In the genomic region with DNA sequence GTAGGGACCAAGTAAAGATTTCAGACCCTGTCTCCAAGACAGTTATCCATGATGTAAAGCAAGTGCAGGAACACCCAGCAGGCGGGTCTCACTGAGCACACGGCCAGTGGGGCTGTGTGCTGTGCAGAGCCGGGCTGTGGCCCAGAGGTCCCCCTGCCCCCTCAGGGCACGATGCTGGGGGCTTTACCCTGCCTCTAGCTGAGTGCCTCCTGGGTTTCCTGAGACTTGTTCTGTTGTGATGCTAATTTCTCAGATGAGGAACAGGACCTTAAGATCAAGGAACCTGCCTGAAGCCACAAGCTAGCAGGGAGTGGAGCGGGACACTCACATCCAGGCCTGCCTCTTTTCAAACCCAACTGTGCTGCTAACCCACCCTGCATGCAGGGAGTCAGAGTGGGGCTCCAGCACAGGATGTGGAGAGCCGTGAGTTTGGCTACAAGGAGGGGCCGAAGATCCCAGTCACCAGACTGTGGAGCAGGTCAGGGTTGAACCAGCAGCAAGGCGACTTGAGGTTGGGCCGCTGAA, we compare ENCODE assay signal across 9 cellular contexts.
A peak's percentile ranks its signal among the peaks of the same experiment; 100 is the strongest.
DNase-seq lines count a peak whose midpoint lies in the region; ATAC-seq and TF ChIP-seq lines count a peak whose summit lies in the region.
"Had no signal": no experiment of that assay in that cellular context is flagged by ENCODE, and none has a peak within 500 bp of the region (broad histone marks: within the 10 kb centered on the region; RNA-seq: fewer than 3 reads in every experiment).

No MANE protein-coding gene starts in this region.

- 89% methylated on average over 5 of the region's 9 CpGs for WGBS in esophagus muscularis mucosa

- no peak for TF ChIP-seq POLR2A in esophagus muscularis mucosa (IDR thresholded peaks at IDR 0.05; ENCODE audit: low read depth)

- H3K27me3 ChIP-seq in CD4-positive, CD25-positive, alpha-beta regulatory T cell (ENCODE audit: control insufficient read depth, insufficient read depth, low read length) = no peaks in the 10 kb centered on the region
- peaks cover 0 to 2% (median 0%) of the 10 kb centered on the region in 4 donors for H3K27me3 ChIP-seq in esophagus muscularis mucosa

- H3K4me3 ChIP-seq in CD4-positive, CD25-positive, alpha-beta regulatory T cell (ENCODE audit: low read depth, low read length) = peak overlapping the region; percentile 86
- no peak overlapping the region for H3K4me3 ChIP-seq in esophagus muscularis mucosa

- TF ChIP-seq EP300 in esophagus muscularis mucosa (IDR thresholded peaks at IDR 0.05) = no peak

- no peaks in the 10 kb centered on the region for H3K36me3 ChIP-seq in CD4-positive, CD25-positive, alpha-beta regulatory T cell (ENCODE audit: control insufficient read depth, insufficient read depth, low read length)
- no peaks in the 10 kb centered on the region for H3K36me3 ChIP-seq in esophagus muscularis mucosa

- peaks cover 4% of the 10 kb centered on the region for H3K36me3 Mint-ChIP-seq in CD4-positive, CD25-positive, alpha-beta regulatory T cell
- H3K36me3 Mint-ChIP-seq in activated naive CD4-positive, alpha-beta T cell treated with anti-CD3 and anti-CD28 coated beads, Interleukin-2, amount 50 U/mL, for 72 hours = peaks cover 19 to 45% of the 10 kb centered on the region in 2 donors

- ATAC-seq in CD4-positive, CD25-positive, alpha-beta regulatory T cell (ENCODE audit: low read depth in 2 of 2) = no peak
- peak; percentile 29 for ATAC-seq in GM19395 (IDR thresholded peaks at IDR 0.05; ENCODE audit: unreplicated experiment)
- peak; percentile 7 for ATAC-seq in HG03139 (IDR thresholded peaks at IDR 0.05; ENCODE audit: unreplicated experiment)
- ATAC-seq in activated naive CD4-positive, alpha-beta T cell treated with anti-CD3 and anti-CD28 coated beads, Interleukin-2, amount 50 U/mL, for 72 hours = no peak

- H3K4me1 ChIP-seq in CD4-positive, CD25-positive, alpha-beta regulatory T cell (ENCODE audit: control insufficient read depth, insufficient read depth, low read length, poor library complexity, severe bottlenecking) = peaks cover 53% of the 10 kb centered on the region
- H3K4me1 ChIP-seq in esophagus muscularis mucosa = peaks cover 0 to 8% (median 3%) of the 10 kb centered on the region in 4 donors

- DNase-seq in CD4-positive, CD25-positive, alpha-beta regulatory T cell = peak in 1 of 3 donors; percentile 55
- no peak for DNase-seq in activated naive CD4-positive, alpha-beta T cell treated with anti-CD3 and anti-CD28 coated beads, Interleukin-2, amount 50 U/mL, for 72 hours (ENCODE audit: low spot score in 2 of 2)
- DNase-seq in NCI-H1417 treated with DMSO at 0.1 percent for 48 hours (lab: John Stamatoyannopoulos, UW) (no peak), RKO (ENCODE audit: low spot score) (no peak), SW 1271 (lab: John Stamatoyannopoulos, UW) (no peak), esophagus muscularis mucosa (ENCODE audit: extremely low spot score) (no peak)
- DNase-seq: NCI-H1105 had no signal

- no peaks in the 10 kb centered on the region for H3K27me3 Mint-ChIP-seq in CD4-positive, CD25-positive, alpha-beta regulatory T cell

- peak overlapping the region; percentile 91 to 95 (median 94) for H3K4me3 Mint-ChIP-seq in CD4-positive, CD25-positive, alpha-beta regulatory T cell

- H3K27ac Mint-ChIP-seq in CD4-positive, CD25-positive, alpha-beta regulatory T cell = peak overlapping the region; percentile 97 to 99 (median 98)
- H3K27ac Mint-ChIP-seq in activated naive CD4-positive, alpha-beta T cell treated with anti-CD3 and anti-CD28 coated beads, Interleukin-2, amount 50 U/mL, for 72 hours = peak overlapping the region; percentile 96 to 100

- H3K9me3 ChIP-seq in CD4-positive, CD25-positive, alpha-beta regulatory T cell (ENCODE audit: control insufficient read depth in 2 of 2, low read length in 2 of 2) = no peaks in the 10 kb centered on the region
- no peaks in the 10 kb centered on the region for H3K9me3 ChIP-seq in esophagus muscularis mucosa

- H3K9me3 Mint-ChIP-seq in CD4-positive, CD25-positive, alpha-beta regulatory T cell = peaks cover 0 to 2% (median 0%) of the 10 kb centered on the region in 7 donors
- H3K9me3 Mint-ChIP-seq in activated naive CD4-positive, alpha-beta T cell treated with anti-CD3 and anti-CD28 coated beads, Interleukin-2, amount 50 U/mL, for 72 hours = no peaks in the 10 kb centered on the region

- no peak for TF ChIP-seq CTCF in esophagus muscularis mucosa (IDR thresholded peaks at IDR 0.05)

- intact Hi-C loops in esophagus muscularis mucosa (cut with DNase I) = no loop called here

- H3K27ac ChIP-seq in CD4-positive, CD25-positive, alpha-beta regulatory T cell (ENCODE audit: insufficient read depth, low read length, poor library complexity, severe bottlenecking) = peak overlapping the region; percentile 89
- H3K27ac ChIP-seq in esophagus muscularis mucosa (replicated peaks in 1 of 4) = no peak overlapping the region

- peaks cover 12 to 61% (median 31%) of the 10 kb centered on the region in 4 donors for H3K4me1 Mint-ChIP-seq in CD4-positive, CD25-positive, alpha-beta regulatory T cell

Comparison
In these comparisons a context has a peak if more than half of its experiments do, and no peak if none do; other contexts are left out.
1. ATAC-seq: peak in GM19395 (single experiment) and HG03139 (single experiment); none in CD4-positive, CD25-positive, alpha-beta regulatory T cell (0 of 2) and activated naive CD4-positive, alpha-beta T cell treated with anti-CD3 and anti-CD28 coated beads, Interleukin-2, amount 50 U/mL, for 72 hours (0 of 2).